1 cellular context compared by ENCODE assay signal in the genomic region with DNA sequence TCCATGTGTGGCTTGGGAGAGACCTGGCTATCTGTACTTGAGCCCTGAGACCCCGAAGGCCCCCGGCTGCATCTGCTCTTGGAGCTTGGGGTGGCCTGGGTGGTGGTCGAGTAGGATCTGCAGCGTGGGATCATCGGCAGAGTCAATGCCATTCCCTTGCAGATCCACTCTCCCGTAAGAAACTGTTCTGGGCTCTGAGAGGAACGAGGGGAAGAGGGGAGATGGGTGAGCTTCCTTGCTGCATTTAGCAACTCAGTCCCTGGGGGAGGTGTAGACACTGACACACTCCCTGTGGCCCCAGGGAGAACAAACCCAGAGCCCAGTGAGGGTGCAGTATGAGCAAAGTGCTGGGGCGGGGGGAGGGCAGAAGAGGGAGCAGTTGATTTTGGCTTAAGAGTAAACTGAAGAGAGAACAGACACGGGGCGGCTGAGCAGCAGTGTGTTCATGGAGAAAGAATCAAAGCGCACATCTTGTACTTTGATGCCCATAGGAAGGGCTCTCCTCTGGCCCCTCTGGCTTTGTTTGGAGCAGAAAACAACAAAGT.
TF ChIP-seq lines count a peak whose summit lies in the region.

No MANE protein-coding gene starts in this region.

TF ChIP-seq in HepG2, 621 proteins besides CTCF, POLR2A, EP300 and RAD21 (continued from another document and continues in another):
- TF ChIP-seq, protein P1, sequence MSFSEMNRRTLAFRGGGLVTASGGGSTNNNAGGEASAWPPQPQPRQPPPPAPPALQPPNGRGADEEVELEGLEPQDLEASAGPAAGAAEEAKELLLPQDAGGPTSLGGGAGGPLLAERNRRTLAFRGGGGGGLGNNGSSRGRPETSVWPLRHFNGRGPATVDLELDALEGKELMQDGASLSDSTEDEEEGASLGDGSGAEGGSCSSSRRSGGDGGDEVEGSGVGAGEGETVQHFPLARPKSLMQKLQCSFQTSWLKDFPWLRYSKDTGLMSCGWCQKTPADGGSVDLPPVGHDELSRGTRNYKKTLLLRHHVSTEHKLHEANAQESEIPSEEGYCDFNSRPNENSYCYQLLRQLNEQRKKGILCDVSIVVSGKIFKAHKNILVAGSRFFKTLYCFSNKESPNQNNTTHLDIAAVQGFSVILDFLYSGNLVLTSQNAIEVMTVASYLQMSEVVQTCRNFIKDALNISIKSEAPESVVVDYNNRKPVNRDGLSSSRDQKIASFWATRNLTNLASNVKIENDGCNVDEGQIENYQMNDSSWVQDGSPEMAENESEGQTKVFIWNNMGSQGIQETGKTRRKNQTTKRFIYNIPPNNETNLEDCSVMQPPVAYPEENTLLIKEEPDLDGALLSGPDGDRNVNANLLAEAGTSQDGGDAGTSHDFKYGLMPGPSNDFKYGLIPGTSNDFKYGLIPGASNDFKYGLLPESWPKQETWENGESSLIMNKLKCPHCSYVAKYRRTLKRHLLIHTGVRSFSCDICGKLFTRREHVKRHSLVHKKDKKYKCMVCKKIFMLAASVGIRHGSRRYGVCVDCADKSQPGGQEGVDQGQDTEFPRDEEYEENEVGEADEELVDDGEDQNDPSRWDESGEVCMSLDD (CRISPR knock-in tag; IDR thresholded peaks at IDR 0.05; ENCODE audit: borderline replicate concordance) = no peak
- TF ChIP-seq ZBTB20 (CRISPR knock-in tag; IDR thresholded peaks at IDR 0.05; ENCODE audit: borderline replicate concordance, low read depth) (no peak), SSRP1 (CRISPR knock-in tag; IDR thresholded peaks at IDR 0.05) (peak; percentile 67), TCF12 (IDR thresholded peaks at IDR 0.05) (no peak), TCF12 (CRISPR knock-in tag; IDR thresholded peaks at IDR 0.05) (no peak), ZNF761 (CRISPR knock-in tag; conservative IDR thresholded peaks at IDR 0.05) (0 out of 2 replicates have a peak, but pooled peaks have one; percentile 34), ZNF7 (CRISPR knock-in tag; IDR thresholded peaks at IDR 0.05) (no peak), NFIB (CRISPR knock-in tag; IDR thresholded peaks at IDR 0.05; ENCODE audit: borderline replicate concordance) (no peak), CHCHD3 (CRISPR knock-in tag; IDR thresholded peaks at IDR 0.05) (no peak), ZNF614 (CRISPR knock-in tag; IDR thresholded peaks at IDR 0.05; ENCODE audit: borderline replicate concordance) (no peak), ZNF703 (CRISPR knock-in tag; IDR thresholded peaks at IDR 0.05; ENCODE audit: borderline replicate concordance) (no peak), TBX2 (CRISPR knock-in tag; IDR thresholded peaks at IDR 0.05; ENCODE audit: borderline replicate concordance) (0 out of 2 replicates have a peak, but pooled peaks have one; percentile 47), NCOA5 (CRISPR knock-in tag; IDR thresholded peaks at IDR 0.05) (no peak), TMF1 (CRISPR knock-in tag; IDR thresholded peaks at IDR 0.05; ENCODE audit: low read depth) (no peak), HNF4A (CRISPR knock-in tag; IDR thresholded peaks at IDR 0.05) (no peak), MATR3 (CRISPR knock-in tag; IDR thresholded peaks at IDR 0.05) (no peak), HNRNPH1 (optimal IDR thresholded peaks at IDR 0.05; ENCODE audit: low read depth, low read length) (peak; percentile 29), YEATS2 (CRISPR knock-in tag; IDR thresholded peaks at IDR 0.05; ENCODE audit: borderline replicate concordance) (no peak), MAF1 (CRISPR knock-in tag; IDR thresholded peaks at IDR 0.05; ENCODE audit: borderline replicate concordance) (no peak), BHLHE40 (IDR thresholded peaks at IDR 0.05; ENCODE audit: low read length) (no peak), ZNF564 (CRISPR knock-in tag; IDR thresholded peaks at IDR 0.05) (no peak), SKI (IDR thresholded peaks at IDR 0.05; ENCODE audit: partially characterized antibody) (no peak), POGZ (CRISPR knock-in tag; IDR thresholded peaks at IDR 0.05) (no peak), NAIF1 (CRISPR knock-in tag; IDR thresholded peaks at IDR 0.05; ENCODE audit: borderline replicate concordance) (no peak; the same call in 1 of the 2 replicates), MEF2D (CRISPR knock-in tag; IDR thresholded peaks at IDR 0.05) (no peak), NPAS2 (CRISPR knock-in tag; IDR thresholded peaks at IDR 0.05; ENCODE audit: borderline replicate concordance) (no peak), RFXANK (CRISPR knock-in tag; IDR thresholded peaks at IDR 0.05) (no peak), ZNF326 (CRISPR knock-in tag; IDR thresholded peaks at IDR 0.05; ENCODE audit: borderline replicate concordance) (no peak), MXI1 (IDR thresholded peaks at IDR 0.05; ENCODE audit: borderline replicate concordance, low read depth, low read length) (no peak), ISL2 (CRISPR knock-in tag; IDR thresholded peaks at IDR 0.05) (peak; percentile 38; the same call in 1 of the 2 replicates)
- TF ChIP-seq, protein P2, sequence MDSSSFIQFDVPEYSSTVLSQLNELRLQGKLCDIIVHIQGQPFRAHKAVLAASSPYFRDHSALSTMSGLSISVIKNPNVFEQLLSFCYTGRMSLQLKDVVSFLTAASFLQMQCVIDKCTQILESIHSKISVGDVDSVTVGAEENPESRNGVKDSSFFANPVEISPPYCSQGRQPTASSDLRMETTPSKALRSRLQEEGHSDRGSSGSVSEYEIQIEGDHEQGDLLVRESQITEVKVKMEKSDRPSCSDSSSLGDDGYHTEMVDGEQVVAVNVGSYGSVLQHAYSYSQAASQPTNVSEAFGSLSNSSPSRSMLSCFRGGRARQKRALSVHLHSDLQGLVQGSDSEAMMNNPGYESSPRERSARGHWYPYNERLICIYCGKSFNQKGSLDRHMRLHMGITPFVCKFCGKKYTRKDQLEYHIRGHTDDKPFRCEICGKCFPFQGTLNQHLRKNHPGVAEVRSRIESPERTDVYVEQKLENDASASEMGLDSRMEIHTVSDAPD (CRISPR knock-in tag; IDR thresholded peaks at IDR 0.05) = 0 out of 2 replicates have a peak, but pooled peaks have one; percentile 47
- TF ChIP-seq, protein P3, sequence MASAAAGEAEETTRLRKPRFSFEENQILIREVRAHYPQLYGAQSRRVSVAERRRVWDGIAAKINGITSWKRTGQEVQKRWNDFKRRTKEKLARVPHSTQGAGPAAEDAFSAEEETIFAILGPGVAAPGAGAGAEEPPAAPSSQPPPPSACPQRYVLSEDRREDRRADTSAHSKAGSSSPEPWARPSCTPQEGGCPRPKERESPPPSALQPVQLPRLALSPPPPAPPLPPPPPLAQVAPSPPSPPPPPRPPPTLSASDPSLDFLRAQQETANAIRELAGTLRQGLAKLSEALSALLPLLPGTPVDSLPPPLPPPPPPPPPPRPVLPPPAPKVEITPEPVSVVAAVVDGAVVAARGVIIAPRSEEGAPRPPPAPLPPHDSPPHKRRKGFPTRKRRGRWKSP (CRISPR knock-in tag; IDR thresholded peaks at IDR 0.05) = 0 out of 2 replicates have a peak, but pooled peaks have one; percentile 17
- TF ChIP-seq, protein P4, sequence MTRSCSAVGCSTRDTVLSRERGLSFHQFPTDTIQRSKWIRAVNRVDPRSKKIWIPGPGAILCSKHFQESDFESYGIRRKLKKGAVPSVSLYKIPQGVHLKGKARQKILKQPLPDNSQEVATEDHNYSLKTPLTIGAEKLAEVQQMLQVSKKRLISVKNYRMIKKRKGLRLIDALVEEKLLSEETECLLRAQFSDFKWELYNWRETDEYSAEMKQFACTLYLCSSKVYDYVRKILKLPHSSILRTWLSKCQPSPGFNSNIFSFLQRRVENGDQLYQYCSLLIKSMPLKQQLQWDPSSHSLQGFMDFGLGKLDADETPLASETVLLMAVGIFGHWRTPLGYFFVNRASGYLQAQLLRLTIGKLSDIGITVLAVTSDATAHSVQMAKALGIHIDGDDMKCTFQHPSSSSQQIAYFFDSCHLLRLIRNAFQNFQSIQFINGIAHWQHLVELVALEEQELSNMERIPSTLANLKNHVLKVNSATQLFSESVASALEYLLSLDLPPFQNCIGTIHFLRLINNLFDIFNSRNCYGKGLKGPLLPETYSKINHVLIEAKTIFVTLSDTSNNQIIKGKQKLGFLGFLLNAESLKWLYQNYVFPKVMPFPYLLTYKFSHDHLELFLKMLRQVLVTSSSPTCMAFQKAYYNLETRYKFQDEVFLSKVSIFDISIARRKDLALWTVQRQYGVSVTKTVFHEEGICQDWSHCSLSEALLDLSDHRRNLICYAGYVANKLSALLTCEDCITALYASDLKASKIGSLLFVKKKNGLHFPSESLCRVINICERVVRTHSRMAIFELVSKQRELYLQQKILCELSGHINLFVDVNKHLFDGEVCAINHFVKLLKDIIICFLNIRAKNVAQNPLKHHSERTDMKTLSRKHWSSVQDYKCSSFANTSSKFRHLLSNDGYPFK (CRISPR knock-in tag; IDR thresholded peaks at IDR 0.05; ENCODE audit: borderline replicate concordance) = no peak
- TF ChIP-seq, protein P5, sequence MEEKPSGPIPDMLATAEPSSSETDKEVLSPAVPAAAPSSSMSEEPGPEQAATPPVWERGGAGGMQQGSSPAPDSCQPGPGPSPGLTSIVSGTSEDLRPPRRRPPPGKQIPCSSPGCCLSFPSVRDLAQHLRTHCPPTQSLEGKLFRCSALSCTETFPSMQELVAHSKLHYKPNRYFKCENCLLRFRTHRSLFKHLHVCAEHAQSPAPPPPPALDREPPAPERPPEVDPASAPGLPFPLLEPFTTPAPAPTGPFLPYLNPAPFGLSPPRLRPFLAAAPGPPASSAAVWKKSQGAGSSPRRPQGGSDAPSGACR (CRISPR knock-in tag; IDR thresholded peaks at IDR 0.05) = no peak
- TF ChIP-seq, protein P6, sequence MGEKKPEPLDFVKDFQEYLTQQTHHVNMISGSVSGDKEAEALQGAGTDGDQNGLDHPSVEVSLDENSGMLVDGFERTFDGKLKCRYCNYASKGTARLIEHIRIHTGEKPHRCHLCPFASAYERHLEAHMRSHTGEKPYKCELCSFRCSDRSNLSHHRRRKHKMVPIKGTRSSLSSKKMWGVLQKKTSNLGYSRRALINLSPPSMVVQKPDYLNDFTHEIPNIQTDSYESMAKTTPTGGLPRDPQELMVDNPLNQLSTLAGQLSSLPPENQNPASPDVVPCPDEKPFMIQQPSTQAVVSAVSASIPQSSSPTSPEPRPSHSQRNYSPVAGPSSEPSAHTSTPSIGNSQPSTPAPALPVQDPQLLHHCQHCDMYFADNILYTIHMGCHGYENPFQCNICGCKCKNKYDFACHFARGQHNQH (CRISPR knock-in tag; IDR thresholded peaks at IDR 0.05) = 0 out of 2 replicates have a peak, but pooled peaks have one; percentile 38
- TF ChIP-seq, protein P7, sequence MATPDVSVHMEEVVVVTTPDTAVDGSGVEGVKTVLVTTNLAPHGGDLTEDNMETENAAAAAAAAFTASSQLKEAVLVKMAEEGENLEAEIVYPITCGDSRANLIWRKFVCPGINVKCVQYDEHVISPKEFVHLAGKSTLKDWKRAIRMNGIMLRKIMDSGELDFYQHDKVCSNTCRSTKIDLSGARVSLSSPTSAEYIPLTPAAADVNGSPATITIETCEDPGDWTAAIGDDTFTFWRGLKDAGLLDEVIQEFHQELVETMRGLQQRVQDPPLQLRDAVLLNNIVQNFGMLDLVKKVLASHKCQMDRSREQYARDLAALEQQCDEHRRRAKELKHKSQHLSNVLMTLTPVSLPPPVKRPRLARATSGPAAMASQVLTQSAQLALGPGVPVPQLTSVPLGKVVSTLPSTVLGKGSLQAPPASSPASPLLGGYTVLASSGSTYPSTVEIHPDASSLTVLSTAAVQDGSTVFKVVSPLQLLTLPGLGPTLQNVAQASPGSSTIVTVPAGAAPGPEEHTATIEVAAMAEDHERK (CRISPR knock-in tag; IDR thresholded peaks at IDR 0.05; ENCODE audit: low read depth) = no peak
- TF ChIP-seq, protein P8, sequence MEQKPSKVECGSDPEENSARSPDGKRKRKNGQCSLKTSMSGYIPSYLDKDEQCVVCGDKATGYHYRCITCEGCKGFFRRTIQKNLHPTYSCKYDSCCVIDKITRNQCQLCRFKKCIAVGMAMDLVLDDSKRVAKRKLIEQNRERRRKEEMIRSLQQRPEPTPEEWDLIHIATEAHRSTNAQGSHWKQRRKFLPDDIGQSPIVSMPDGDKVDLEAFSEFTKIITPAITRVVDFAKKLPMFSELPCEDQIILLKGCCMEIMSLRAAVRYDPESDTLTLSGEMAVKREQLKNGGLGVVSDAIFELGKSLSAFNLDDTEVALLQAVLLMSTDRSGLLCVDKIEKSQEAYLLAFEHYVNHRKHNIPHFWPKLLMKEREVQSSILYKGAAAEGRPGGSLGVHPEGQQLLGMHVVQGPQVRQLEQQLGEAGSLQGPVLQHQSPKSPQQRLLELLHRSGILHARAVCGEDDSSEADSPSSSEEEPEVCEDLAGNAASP (CRISPR knock-in tag; IDR thresholded peaks at IDR 0.05; ENCODE audit: borderline replicate concordance) = no peak
- TF ChIP-seq, protein P9, sequence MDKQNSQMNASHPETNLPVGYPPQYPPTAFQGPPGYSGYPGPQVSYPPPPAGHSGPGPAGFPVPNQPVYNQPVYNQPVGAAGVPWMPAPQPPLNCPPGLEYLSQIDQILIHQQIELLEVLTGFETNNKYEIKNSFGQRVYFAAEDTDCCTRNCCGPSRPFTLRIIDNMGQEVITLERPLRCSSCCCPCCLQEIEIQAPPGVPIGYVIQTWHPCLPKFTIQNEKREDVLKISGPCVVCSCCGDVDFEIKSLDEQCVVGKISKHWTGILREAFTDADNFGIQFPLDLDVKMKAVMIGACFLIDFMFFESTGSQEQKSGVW (CRISPR knock-in tag; IDR thresholded peaks at IDR 0.05; ENCODE audit: borderline replicate concordance) = no peak
- TF ChIP-seq, protein P10, sequence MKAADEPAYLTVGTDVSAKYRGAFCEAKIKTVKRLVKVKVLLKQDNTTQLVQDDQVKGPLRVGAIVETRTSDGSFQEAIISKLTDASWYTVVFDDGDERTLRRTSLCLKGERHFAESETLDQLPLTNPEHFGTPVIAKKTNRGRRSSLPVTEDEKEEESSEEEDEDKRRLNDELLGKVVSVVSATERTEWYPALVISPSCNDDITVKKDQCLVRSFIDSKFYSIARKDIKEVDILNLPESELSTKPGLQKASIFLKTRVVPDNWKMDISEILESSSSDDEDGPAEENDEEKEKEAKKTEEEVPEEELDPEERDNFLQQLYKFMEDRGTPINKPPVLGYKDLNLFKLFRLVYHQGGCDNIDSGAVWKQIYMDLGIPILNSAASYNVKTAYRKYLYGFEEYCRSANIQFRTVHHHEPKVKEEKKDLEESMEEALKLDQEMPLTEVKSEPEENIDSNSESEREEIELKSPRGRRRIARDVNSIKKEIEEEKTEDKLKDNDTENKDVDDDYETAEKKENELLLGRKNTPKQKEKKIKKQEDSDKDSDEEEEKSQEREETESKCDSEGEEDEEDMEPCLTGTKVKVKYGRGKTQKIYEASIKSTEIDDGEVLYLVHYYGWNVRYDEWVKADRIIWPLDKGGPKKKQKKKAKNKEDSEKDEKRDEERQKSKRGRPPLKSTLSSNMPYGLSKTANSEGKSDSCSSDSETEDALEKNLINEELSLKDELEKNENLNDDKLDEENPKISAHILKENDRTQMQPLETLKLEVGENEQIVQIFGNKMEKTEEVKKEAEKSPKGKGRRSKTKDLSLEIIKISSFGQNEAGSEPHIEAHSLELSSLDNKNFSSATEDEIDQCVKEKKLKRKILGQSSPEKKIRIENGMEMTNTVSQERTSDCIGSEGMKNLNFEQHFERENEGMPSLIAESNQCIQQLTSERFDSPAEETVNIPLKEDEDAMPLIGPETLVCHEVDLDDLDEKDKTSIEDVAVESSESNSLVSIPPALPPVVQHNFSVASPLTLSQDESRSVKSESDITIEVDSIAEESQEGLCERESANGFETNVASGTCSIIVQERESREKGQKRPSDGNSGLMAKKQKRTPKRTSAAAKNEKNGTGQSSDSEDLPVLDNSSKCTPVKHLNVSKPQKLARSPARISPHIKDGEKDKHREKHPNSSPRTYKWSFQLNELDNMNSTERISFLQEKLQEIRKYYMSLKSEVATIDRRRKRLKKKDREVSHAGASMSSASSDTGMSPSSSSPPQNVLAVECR (CRISPR knock-in tag; IDR thresholded peaks at IDR 0.05; ENCODE audit: borderline replicate concordance) = 0 out of 2 replicates have a peak, but pooled peaks have one; percentile 5
